ENCODE assay signal across 16 cellular contexts in the genomic region with DNA sequence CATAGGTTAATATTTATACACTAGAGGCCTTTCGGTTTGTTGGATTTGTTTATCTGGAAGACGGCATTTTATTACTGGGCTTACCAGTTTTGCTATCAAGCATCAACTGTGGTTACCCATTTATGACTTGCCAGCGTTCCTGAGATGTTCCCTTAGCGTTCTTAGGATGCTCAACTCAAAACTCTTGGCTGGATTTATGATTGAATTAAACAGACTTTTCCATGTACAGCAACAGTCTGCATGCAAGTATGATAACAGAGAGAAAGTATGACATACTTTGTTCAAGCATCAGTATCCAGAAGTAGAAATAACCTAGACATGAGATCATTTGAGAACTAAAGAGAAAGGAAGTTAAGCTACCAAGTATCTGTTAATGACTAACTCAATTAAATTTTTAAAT. TPM values are rescaled to one million over a fixed set of nuclear protein-coding genes. Genes with fewer than 3 reads are reported as not detected.
DNase-seq lines count a peak whose midpoint lies in the region; ATAC-seq and TF ChIP-seq lines count a peak whose summit lies in the region.
"Had no signal": no experiment of that assay in that cellular context is flagged by ENCODE, and none has a peak within 500 bp of the region (broad histone marks: within the 10 kb centered on the region; RNA-seq: fewer than 3 reads in every experiment).

No MANE protein-coding gene starts in this region.

- peaks cover 0 to 32% (median 8%) of the 10 kb centered on the region in 12 donors for H3K9me3 ChIP-seq in heart left ventricle
- H3K9me3 ChIP-seq in right atrium auricular region, result peaks cover 0 to 25% of the 10 kb centered on the region in 2 donors
- peaks cover 0 to 16% of the 10 kb centered on the region in 2 donors for H3K9me3 ChIP-seq in left lung
- H3K9me3 ChIP-seq: right lobe of liver had no signal

- no peaks in the 10 kb centered on the region for H3K36me3 ChIP-seq in heart left ventricle
- H3K36me3 ChIP-seq in right atrium auricular region, result no peaks in the 10 kb centered on the region
- no peaks in the 10 kb centered on the region for H3K36me3 ChIP-seq in left lung
- H3K36me3 ChIP-seq: esophagus squamous epithelium, right lobe of liver had no signal

- TF ChIP-seq POLR2A in heart left ventricle (IDR thresholded peaks at IDR 0.05), result no peak

- intact Hi-C loops in heart left ventricle (cut with DNase I) (no loop called here), left lung (cut with DNase I) (no loop called here)

- H3K27ac Mint-ChIP-seq in type B pancreatic cell, result peak overlapping the region; percentile 32
- H3K27ac Mint-ChIP-seq: activated CD8-positive, alpha-beta memory T cell treated with anti-CD3 and anti-CD28 coated beads, Interleukin-2, amount 10 ng/mL, durations not matched to agents 7 days and 5 days had no signal

- H3K4me3 ChIP-seq in heart left ventricle (no peak overlapping the region), right atrium auricular region (no peak overlapping the region), choroid plexus epithelial cell (ENCODE audit: low read depth, low read length) (no peak overlapping the region), left lung (no peak overlapping the region)
- H3K4me3 ChIP-seq: esophagus squamous epithelium, right lobe of liver had no signal

- H3K27ac ChIP-seq in heart left ventricle (peak overlapping the region in 6 of 12 donors; percentile 42 to 87 (median 73)), right atrium auricular region (peak overlapping the region in 1 of 2 donors; percentile 57), left lung (no peak overlapping the region)
- H3K27ac ChIP-seq: KMS-11, right lobe of liver had no signal

- H3K4me3 Mint-ChIP-seq in type B pancreatic cell, result peak overlapping the region; percentile 14
- H3K4me3 Mint-ChIP-seq: activated CD8-positive, alpha-beta memory T cell treated with anti-CD3 and anti-CD28 coated beads, Interleukin-2, amount 10 ng/mL, durations not matched to agents 7 days and 5 days had no signal

- ATAC-seq in heart left ventricle (peak in 3 of 4 donors; percentile 10 to 63 (median 48)), left lung (peak; percentile 60)
- ATAC-seq: activated CD8-positive, alpha-beta memory T cell treated with anti-CD3 and anti-CD28 coated beads, Interleukin-2, amount 10 ng/mL, durations not matched to agents 7 days and 5 days; Panc1 had no signal

- H3K36me3 Mint-ChIP-seq in type B pancreatic cell, result peaks cover 36% of the 10 kb centered on the region
- H3K36me3 Mint-ChIP-seq: activated CD8-positive, alpha-beta memory T cell treated with anti-CD3 and anti-CD28 coated beads, Interleukin-2, amount 10 ng/mL, durations not matched to agents 7 days and 5 days had no signal

- no peaks in the 10 kb centered on the region for H3K27me3 ChIP-seq in heart left ventricle
- H3K27me3 ChIP-seq in right atrium auricular region, result no peaks in the 10 kb centered on the region
- H3K27me3 ChIP-seq in left lung, result no peaks in the 10 kb centered on the region
- H3K27me3 ChIP-seq: esophagus squamous epithelium, right lobe of liver had no signal

- H3K4me1 Mint-ChIP-seq in type B pancreatic cell (ENCODE audit: unreplicated experiment), result peaks cover 31% of the 10 kb centered on the region
- H3K4me1 Mint-ChIP-seq: activated CD8-positive, alpha-beta memory T cell treated with anti-CD3 and anti-CD28 coated beads, Interleukin-2, amount 10 ng/mL, durations not matched to agents 7 days and 5 days had no signal

- H3K4me1 ChIP-seq in heart left ventricle, result peaks cover 0 to 26% (median 7%) of the 10 kb centered on the region in 12 donors
- peaks cover 0 to 8% of the 10 kb centered on the region in 2 donors for H3K4me1 ChIP-seq in right atrium auricular region
- H3K4me1 ChIP-seq in left lung, result peaks cover 0 to 6% of the 10 kb centered on the region in 2 donors

- DNase-seq in heart left ventricle, result no peak
- DNase-seq in right atrium auricular region (ENCODE audit: low spot score), result no peak
- peak; percentile 94 for DNase-seq in choroid plexus epithelial cell (ENCODE audit: low read depth)
- no peak for DNase-seq in left lung
- DNase-seq in type B pancreatic cell (ENCODE audit: extremely low spot score, unreplicated experiment), result no peak
- DNase-seq in DMS53 treated with DMSO at 0.1 percent for 48 hours (lab: John Stamatoyannopoulos, UW; ENCODE audit: unreplicated experiment), result no peak
- no peak for DNase-seq in NCI-H1092 (lab: John Stamatoyannopoulos, UW)
- no peak for DNase-seq in occipital lobe (lab: John Stamatoyannopoulos, UW)
- DNase-seq: activated CD8-positive, alpha-beta memory T cell treated with anti-CD3 and anti-CD28 coated beads, Interleukin-2, amount 10 ng/mL, durations not matched to agents 7 days and 5 days; esophagus squamous epithelium; right lobe of liver had no signal

- WGBS in heart left ventricle, 4 donors, result 30 to 51% (median 47%) methylated on average over 4 of the region's 4 CpGs

- no peaks in the 10 kb centered on the region for H3K27me3 Mint-ChIP-seq in type B pancreatic cell

- TF ChIP-seq CTCF in heart left ventricle (IDR thresholded peaks at IDR 0.05), result no peak
- no peak for TF ChIP-seq CTCF in right atrium auricular region (IDR thresholded peaks at IDR 0.05)
- TF ChIP-seq CTCF in choroid plexus epithelial cell (conservative IDR thresholded peaks at IDR 0.05; ENCODE audit: low read depth, low read length), result no peak
- no peak for TF ChIP-seq CTCF in left lung (IDR thresholded peaks at IDR 0.05)
- no peak for TF ChIP-seq CTCF in type B pancreatic cell (conservative IDR thresholded peaks at IDR 0.05)

- peaks cover 19% of the 10 kb centered on the region for H3K9me3 Mint-ChIP-seq in type B pancreatic cell

RNA-seq across cellular contexts. Expression of gene RNF113B, which starts 29.9 kb away (rescaled TPM):
- not detected for total RNA-seq in heart left ventricle
- not detected for polyA plus RNA-seq in heart left ventricle
- total RNA-seq in right atrium auricular region, result not detected
- not detected for total RNA-seq in left lung
- not detected in 2 replicates for total RNA-seq in type B pancreatic cell (ENCODE audit: low replicate concordance)
- not detected for total RNA-seq in occipital lobe
- total RNA-seq: A673; activated CD8-positive, alpha-beta memory T cell treated with anti-CD3 and anti-CD28 coated beads, Interleukin-2, amount 10 ng/mL, durations not matched to agents 7 days and 5 days; esophagus squamous epithelium; lower leg skin; right lobe of liver had no signal
- polyA plus RNA-seq: adipose tissue had no signal
